ENCODE assay signal across 16 cellular contexts in genomic region chr4:38005637-38006036, GRCh38. TPM values are rescaled to one million over a fixed set of nuclear protein-coding genes. Genes with fewer than 3 reads are reported as not detected.
DNase-seq lines count a peak whose midpoint lies in the region; ATAC-seq and TF ChIP-seq lines count a peak whose summit lies in the region.
"Had no signal": no experiment of that assay in that cellular context is flagged by ENCODE, and none has a peak within 500 bp of the region (broad histone marks: within the 10 kb centered on the region; RNA-seq: fewer than 3 reads in every experiment).

No MANE protein-coding gene starts in this region.

- CTCF ChIA-PET in WTC11 (lab: Charles Lee), result no interaction called here

- TF ChIP-seq CTCF in CD14-positive monocyte (IDR thresholded peaks at IDR 0.05) (no peak), WTC11 (IDR thresholded peaks at IDR 0.05) (no peak), mesothelial cell of epicardium (IDR thresholded peaks at IDR 0.05; ENCODE audit: unreplicated experiment) (no peak)

- H3K27me3 Mint-ChIP-seq in CD14-positive monocyte (ENCODE audit: low read depth in 3 of 3) (no peaks in the 10 kb centered on the region), WTC11 (ENCODE audit: low read depth) (no peaks in the 10 kb centered on the region), mesothelial cell of epicardium (ENCODE audit: low read depth) (no peaks in the 10 kb centered on the region)
- no peaks in the 10 kb centered on the region for H3K27me3 Mint-ChIP-seq in stimulated activated naive B cell treated with anti-CD40 and anti-IgM and Interleukin-4, amounts not matched to agents 10 μg/mL and 1 μg/mL and 100 μg/mL, for 72 hours
- H3K27me3 Mint-ChIP-seq: stimulated activated naive CD8-positive, alpha-beta T cell treated with anti-CD3 and anti-CD28 coated beads, Interleukin-15, amount 100 ng/mL, for 72 hours had no signal

- H3K27ac Mint-ChIP-seq in CD14-positive monocyte, result peak overlapping the region in 4 of 7 donors; percentile 5 to 84 (median 36)
- peak overlapping the region; percentile 80 for H3K27ac Mint-ChIP-seq in WTC11
- H3K27ac Mint-ChIP-seq in mesothelial cell of epicardium, result peak overlapping the region; percentile 68
- peak overlapping the region; percentile 14 for H3K27ac Mint-ChIP-seq in stimulated activated naive B cell treated with anti-CD40 and anti-IgM and Interleukin-4, amounts not matched to agents 10 μg/mL and 1 μg/mL and 100 μg/mL, for 72 hours
- no peak overlapping the region for H3K27ac Mint-ChIP-seq in activated naive CD4-positive, alpha-beta T cell treated with anti-CD3 and anti-CD28 coated beads, Interleukin-2, amount 50 U/mL, for 72 hours
- H3K27ac Mint-ChIP-seq: activated T-helper 2 cell treated with anti-CD3 and anti-CD28 coated beads, Interferon-gamma antibody, Interleukin-2, Interleukin-4, amounts not matched to agents 10 μg/mL and 5 μg/mL and 100 μg/mL, durations not matched to agents 14 hours and 24 hours and 36 hours had no signal

- peaks cover 7 to 16% of the 10 kb centered on the region in 2 donors for H3K36me3 Mint-ChIP-seq in CD14-positive monocyte
- no peaks in the 10 kb centered on the region for H3K36me3 Mint-ChIP-seq in WTC11
- H3K36me3 Mint-ChIP-seq in mesothelial cell of epicardium, result no peaks in the 10 kb centered on the region
- peaks cover 7 to 17% of the 10 kb centered on the region in 2 donors for H3K36me3 Mint-ChIP-seq in stimulated activated naive B cell treated with anti-CD40 and anti-IgM and Interleukin-4, amounts not matched to agents 10 μg/mL and 1 μg/mL and 100 μg/mL, for 72 hours
- no peaks in the 10 kb centered on the region for H3K36me3 Mint-ChIP-seq in activated naive CD4-positive, alpha-beta T cell treated with anti-CD3 and anti-CD28 coated beads, Interleukin-2, amount 50 U/mL, for 72 hours

- POLR2A ChIA-PET in WTC11 (lab: Charles Lee), result interaction anchor here (0.6 kb wide), 1 partner anchor 38 kb away, joined by 3 read pairs; no protein-coding TSS in a partner anchor

- no peak for ATAC-seq in WTC11
- ATAC-seq in stimulated activated naive B cell treated with anti-CD40 and anti-IgM and Interleukin-4, amounts not matched to agents 10 μg/mL and 1 μg/mL and 100 μg/mL, for 72 hours (replicated peaks), result no peak
- no peak for ATAC-seq in activated naive CD4-positive, alpha-beta T cell treated with anti-CD3 and anti-CD28 coated beads, Interleukin-2, amount 50 U/mL, for 72 hours
- ATAC-seq: K562; stimulated activated naive CD8-positive, alpha-beta T cell treated with anti-CD3 and anti-CD28 coated beads, Interleukin-15, amount 100 ng/mL, for 72 hours had no signal

- H3K9me3 Mint-ChIP-seq in CD14-positive monocyte (no peaks in the 10 kb centered on the region), WTC11 (no peaks in the 10 kb centered on the region), mesothelial cell of epicardium (no peaks in the 10 kb centered on the region)
- H3K9me3 Mint-ChIP-seq in stimulated activated naive B cell treated with anti-CD40 and anti-IgM and Interleukin-4, amounts not matched to agents 10 μg/mL and 1 μg/mL and 100 μg/mL, for 72 hours, result no peaks in the 10 kb centered on the region
- H3K9me3 Mint-ChIP-seq in activated naive CD4-positive, alpha-beta T cell treated with anti-CD3 and anti-CD28 coated beads, Interleukin-2, amount 50 U/mL, for 72 hours, result no peaks in the 10 kb centered on the region
- H3K9me3 Mint-ChIP-seq: activated T-helper 2 cell treated with anti-CD3 and anti-CD28 coated beads, Interferon-gamma antibody, Interleukin-2, Interleukin-4, amounts not matched to agents 10 μg/mL and 5 μg/mL and 100 μg/mL, durations not matched to agents 14 hours and 24 hours and 36 hours; stimulated activated naive CD8-positive, alpha-beta T cell treated with anti-CD3 and anti-CD28 coated beads, Interleukin-15, amount 100 ng/mL, for 72 hours had no signal

- no peak overlapping the region for H3K4me3 Mint-ChIP-seq in CD14-positive monocyte
- no peak overlapping the region for H3K4me3 Mint-ChIP-seq in WTC11
- no peak overlapping the region for H3K4me3 Mint-ChIP-seq in mesothelial cell of epicardium
- no peak overlapping the region for H3K4me3 Mint-ChIP-seq in stimulated activated naive B cell treated with anti-CD40 and anti-IgM and Interleukin-4, amounts not matched to agents 10 μg/mL and 1 μg/mL and 100 μg/mL, for 72 hours
- H3K4me3 Mint-ChIP-seq: stimulated activated naive CD8-positive, alpha-beta T cell treated with anti-CD3 and anti-CD28 coated beads, Interleukin-15, amount 100 ng/mL, for 72 hours had no signal

- intact Hi-C loops in CD14-positive monocyte (cut with micrococcal nuclease), result no loop called here

- DNase-seq in CD14-positive monocyte (ENCODE audit: low spot score) (no peak), WTC11 (ENCODE audit: low spot score) (no peak), mesothelial cell of epicardium (ENCODE audit: low spot score in 2 of 2, unreplicated experiment in 2 of 2) (no peak), middle frontal gyrus (ENCODE audit: extremely low spot score, low spot score) (no peak), hypothalamus (lab: John Stamatoyannopoulos, UW) (no peak)
- no peak for DNase-seq in stimulated activated naive B cell treated with anti-CD40 and anti-IgM and Interleukin-4, amounts not matched to agents 10 μg/mL and 1 μg/mL and 100 μg/mL, for 72 hours
- DNase-seq in activated naive CD4-positive, alpha-beta T cell treated with anti-CD3 and anti-CD28 coated beads, Interleukin-2, amount 50 U/mL, for 72 hours (ENCODE audit: low spot score in 2 of 2), result no peak
- DNase-seq: activated CD4-positive, alpha-beta T cell treated with anti-CD3 and anti-CD28 coated beads for 4 hours; NCI-H187 treated with DMSO at 0.1 percent for 48 hours; NCI-H446 treated with DMSO at 0.1 percent for 48 hours; pancreas; stimulated activated naive CD8-positive, alpha-beta T cell treated with anti-CD3 and anti-CD28 coated beads, Interleukin-15, amount 100 ng/mL, for 72 hours had no signal

- H3K4me1 Mint-ChIP-seq in CD14-positive monocyte, result peaks cover 41% of the 10 kb centered on the region
- peaks cover 65% of the 10 kb centered on the region for H3K4me1 Mint-ChIP-seq in WTC11
- H3K4me1 Mint-ChIP-seq in mesothelial cell of epicardium, result peaks cover 49% of the 10 kb centered on the region
- peaks cover 44 to 84% of the 10 kb centered on the region in 2 donors for H3K4me1 Mint-ChIP-seq in stimulated activated naive B cell treated with anti-CD40 and anti-IgM and Interleukin-4, amounts not matched to agents 10 μg/mL and 1 μg/mL and 100 μg/mL, for 72 hours

TF ChIP-seq in WTC11, 78 proteins besides CTCF, POLR2A, EP300 and RAD21 (continues in another document):
- TF ChIP-seq JAZF1 (CRISPR knock-in tag; IDR thresholded peaks at IDR 0.05) (no peak), NFYB (CRISPR knock-in tag; conservative IDR thresholded peaks at IDR 0.05; ENCODE audit: low read depth) (no peak), E2F5 (CRISPR knock-in tag; IDR thresholded peaks at IDR 0.05) (no peak), SMAD4 (CRISPR knock-in tag; IDR thresholded peaks at IDR 0.05) (no peak), FOXP1 (CRISPR knock-in tag; IDR thresholded peaks at IDR 0.05; ENCODE audit: borderline replicate concordance) (no peak), TCF7 (CRISPR knock-in tag; IDR thresholded peaks at IDR 0.05; ENCODE audit: low read depth) (no peak), ESRRA (CRISPR knock-in tag; IDR thresholded peaks at IDR 0.05; ENCODE audit: borderline replicate concordance) (no peak)
- TF ChIP-seq, protein P1, sequence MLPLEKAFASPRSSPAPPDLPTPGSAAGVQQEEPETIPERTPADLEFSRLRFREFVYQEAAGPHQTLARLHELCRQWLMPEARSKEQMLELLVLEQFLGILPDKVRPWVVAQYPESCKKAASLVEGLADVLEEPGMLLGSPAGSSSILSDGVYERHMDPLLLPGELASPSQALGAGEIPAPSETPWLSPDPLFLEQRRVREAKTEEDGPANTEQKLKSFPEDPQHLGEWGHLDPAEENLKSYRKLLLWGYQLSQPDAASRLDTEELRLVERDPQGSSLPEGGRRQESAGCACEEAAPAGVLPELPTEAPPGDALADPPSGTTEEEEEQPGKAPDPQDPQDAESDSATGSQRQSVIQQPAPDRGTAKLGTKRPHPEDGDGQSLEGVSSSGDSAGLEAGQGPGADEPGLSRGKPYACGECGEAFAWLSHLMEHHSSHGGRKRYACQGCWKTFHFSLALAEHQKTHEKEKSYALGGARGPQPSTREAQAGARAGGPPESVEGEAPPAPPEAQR (CRISPR knock-in tag; IDR thresholded peaks at IDR 0.05), result no peak

RNA-seq across cellular contexts. Expression of gene PTTG2, which starts 45.4 kb away (rescaled TPM):
- polyA plus RNA-seq in CD14-positive monocyte, result not detected
- total RNA-seq in WTC11 (2021), result 0.35 TPM in 1 of 3 replicates, not detected in the others
- total RNA-seq in mesothelial cell of epicardium, result not detected in 3 replicates
- under 1 TPM; 0.59 to 0.78 TPM for total RNA-seq in activated naive CD4-positive, alpha-beta T cell treated with anti-CD3 and anti-CD28 coated beads, Interleukin-2, amount 50 U/mL, for 72 hours
- total RNA-seq: activated T-helper 2 cell treated with anti-CD3 and anti-CD28 coated beads, Interferon-gamma antibody, Interleukin-2, Interleukin-4, amounts not matched to agents 10 μg/mL and 5 μg/mL and 100 μg/mL, durations not matched to agents 14 hours and 24 hours and 36 hours; cardiac muscle cell; K562 had no signal
- polyA plus RNA-seq: adipose tissue, cardiac muscle cell, K562 had no signal

Comparison
In these comparisons a context has a peak if more than half of its experiments do, and no peak if none do; other contexts are left out.
1. H3K27ac Mint-ChIP-seq: peak in CD14-positive monocyte (4 of 7), WTC11 (single experiment), mesothelial cell of epicardium (single experiment) and stimulated activated naive B cell treated with anti-CD40 and anti-IgM and Interleukin-4, amounts not matched to agents 10 μg/mL and 1 μg/mL and 100 μg/mL, for 72 hours (single experiment); none in activated naive CD4-positive, alpha-beta T cell treated with anti-CD3 and anti-CD28 coated beads, Interleukin-2, amount 50 U/mL, for 72 hours (0 of 2).